Comparison of ENCODE assay signal across 8 cellular contexts in genomic region chr7:131226116-131226562, GRCh38.
DNase-seq lines count a peak whose midpoint lies in the region; ATAC-seq and TF ChIP-seq lines count a peak whose summit lies in the region.

No MANE protein-coding gene starts in this region.

- no peaks in the 10 kb centered on the region for H3K27me3 ChIP-seq in left lung

- no peaks in the 10 kb centered on the region for H3K36me3 ChIP-seq in left lung

- no peaks in the 10 kb centered on the region for H3K36me3 Mint-ChIP-seq in activated naive CD8-positive, alpha-beta T cell treated with anti-CD3 and anti-CD28 coated beads, Interleukin-2, amount 10 ng/mL, durations not matched to agents 7 days and 5 days
- no peaks in the 10 kb centered on the region for H3K36me3 Mint-ChIP-seq in activated naive CD8-positive, alpha-beta T cell treated with anti-CD3 and anti-CD28 coated beads for 36 hours
- H3K36me3 Mint-ChIP-seq in T-helper 17 cell (ENCODE audit: low read depth) (no peaks in the 10 kb centered on the region), type B pancreatic cell (no peaks in the 10 kb centered on the region)
- H3K36me3 Mint-ChIP-seq in activated CD8-positive, alpha-beta T cell treated with anti-CD3 and anti-CD28 coated beads for 36 hours (ENCODE audit: low read depth), result no peaks in the 10 kb centered on the region

- CTCF ChIA-PET in activated CD8-positive, alpha-beta T cell treated with anti-CD3 and anti-CD28 coated beads for 36 hours (lab: Charles Lee), result no interaction called here

- peak overlapping the region; percentile 58 for H3K27ac Mint-ChIP-seq in activated naive CD8-positive, alpha-beta T cell treated with anti-CD3 and anti-CD28 coated beads, Interleukin-2, amount 10 ng/mL, durations not matched to agents 7 days and 5 days
- no peak overlapping the region for H3K27ac Mint-ChIP-seq in activated naive CD8-positive, alpha-beta T cell treated with anti-CD3 and anti-CD28 coated beads for 36 hours
- peak overlapping the region; percentile 39 for H3K27ac Mint-ChIP-seq in T-helper 17 cell
- H3K27ac Mint-ChIP-seq in type B pancreatic cell, result peak overlapping the region; percentile 73
- no peak overlapping the region for H3K27ac Mint-ChIP-seq in activated CD8-positive, alpha-beta T cell treated with anti-CD3 and anti-CD28 coated beads for 36 hours

- peaks cover 18% of the 10 kb centered on the region for H3K4me1 Mint-ChIP-seq in activated naive CD8-positive, alpha-beta T cell treated with anti-CD3 and anti-CD28 coated beads, Interleukin-2, amount 10 ng/mL, durations not matched to agents 7 days and 5 days
- peaks cover 12% of the 10 kb centered on the region for H3K4me1 Mint-ChIP-seq in activated naive CD8-positive, alpha-beta T cell treated with anti-CD3 and anti-CD28 coated beads for 36 hours
- H3K4me1 Mint-ChIP-seq in T-helper 17 cell (peaks cover 16% of the 10 kb centered on the region), type B pancreatic cell (ENCODE audit: unreplicated experiment) (peaks cover 8% of the 10 kb centered on the region)
- peaks cover 10% of the 10 kb centered on the region for H3K4me1 Mint-ChIP-seq in activated CD8-positive, alpha-beta T cell treated with anti-CD3 and anti-CD28 coated beads for 36 hours (ENCODE audit: low read depth)

- intact Hi-C loops in left lung (cut with DNase I), result no loop called here
- intact Hi-C loops in activated CD8-positive, alpha-beta T cell treated with anti-CD3 and anti-CD28 coated beads for 36 hours (cut with micrococcal nuclease), result no loop called here

- H3K9me3 ChIP-seq in T-helper 17 cell (ENCODE audit: control insufficient read depth, low read length, poor library complexity, severe bottlenecking) (no peaks in the 10 kb centered on the region), left lung (no peaks in the 10 kb centered on the region)

- H3K4me3 Mint-ChIP-seq in activated naive CD8-positive, alpha-beta T cell treated with anti-CD3 and anti-CD28 coated beads, Interleukin-2, amount 10 ng/mL, durations not matched to agents 7 days and 5 days, result no peak overlapping the region
- H3K4me3 Mint-ChIP-seq in activated naive CD8-positive, alpha-beta T cell treated with anti-CD3 and anti-CD28 coated beads for 36 hours, result no peak overlapping the region
- H3K4me3 Mint-ChIP-seq in T-helper 17 cell (no peak overlapping the region), type B pancreatic cell (peak overlapping the region; percentile 34)
- H3K4me3 Mint-ChIP-seq in activated CD8-positive, alpha-beta T cell treated with anti-CD3 and anti-CD28 coated beads for 36 hours, result no peak overlapping the region

- no peak for DNase-seq in activated naive CD8-positive, alpha-beta T cell treated with anti-CD3 and anti-CD28 coated beads, Interleukin-2, amount 10 ng/mL, durations not matched to agents 7 days and 5 days
- DNase-seq in activated naive CD8-positive, alpha-beta T cell treated with anti-CD3 and anti-CD28 coated beads for 36 hours, result no peak
- DNase-seq in T-helper 17 cell, result no peak
- no peak for DNase-seq in left lung
- no peak for DNase-seq in type B pancreatic cell (ENCODE audit: extremely low spot score, unreplicated experiment)
- no peak for DNase-seq in stimulated activated naive CD8-positive, alpha-beta T cell treated with anti-CD3 and anti-CD28 coated beads, Interleukin-15, Interleukin-2, amounts not matched to agents 100 U/mL and 50 U/mL, for 24 hours
- no peak for DNase-seq in activated CD8-positive, alpha-beta T cell treated with anti-CD3 and anti-CD28 coated beads for 36 hours
- no peak for DNase-seq in stimulated activated CD4-positive, alpha-beta T cell treated with anti-CD3 and anti-CD28 coated beads, Interleukin-1b, Interleukin-23, amount 100 ng/mL, for 48 hours

- no peak for TF ChIP-seq CTCF in left lung (IDR thresholded peaks at IDR 0.05)
- no peak for TF ChIP-seq CTCF in type B pancreatic cell (conservative IDR thresholded peaks at IDR 0.05)
- TF ChIP-seq CTCF in activated CD8-positive, alpha-beta T cell treated with anti-CD3 and anti-CD28 coated beads for 36 hours (IDR thresholded peaks at IDR 0.05), result no peak

- H3K27ac ChIP-seq in left lung, result peak overlapping the region; percentile 69 to 79

- no peaks in the 10 kb centered on the region for H3K9me3 Mint-ChIP-seq in activated naive CD8-positive, alpha-beta T cell treated with anti-CD3 and anti-CD28 coated beads, Interleukin-2, amount 10 ng/mL, durations not matched to agents 7 days and 5 days
- no peaks in the 10 kb centered on the region for H3K9me3 Mint-ChIP-seq in activated naive CD8-positive, alpha-beta T cell treated with anti-CD3 and anti-CD28 coated beads for 36 hours
- H3K9me3 Mint-ChIP-seq in type B pancreatic cell, result peaks cover 6% of the 10 kb centered on the region
- no peaks in the 10 kb centered on the region for H3K9me3 Mint-ChIP-seq in activated CD8-positive, alpha-beta T cell treated with anti-CD3 and anti-CD28 coated beads for 36 hours

- H3K4me3 ChIP-seq in left lung, result no peak overlapping the region

- peaks cover 13 to 23% of the 10 kb centered on the region in 2 donors for H3K4me1 ChIP-seq in left lung

- no peak for ATAC-seq in activated naive CD8-positive, alpha-beta T cell treated with anti-CD3 and anti-CD28 coated beads, Interleukin-2, amount 10 ng/mL, durations not matched to agents 7 days and 5 days (ENCODE audit: low read depth)
- ATAC-seq in T-helper 17 cell, result no peak
- peak; percentile 70 for ATAC-seq in left lung
- ATAC-seq in stimulated activated naive CD8-positive, alpha-beta T cell treated with anti-CD3 and anti-CD28 coated beads, Interleukin-15, Interleukin-2, amounts not matched to agents 100 U/mL and 50 U/mL, for 24 hours, result no peak
- no peak for ATAC-seq in activated CD8-positive, alpha-beta T cell treated with anti-CD3 and anti-CD28 coated beads for 36 hours

- peaks cover 3% of the 10 kb centered on the region for H3K27me3 Mint-ChIP-seq in activated naive CD8-positive, alpha-beta T cell treated with anti-CD3 and anti-CD28 coated beads, Interleukin-2, amount 10 ng/mL, durations not matched to agents 7 days and 5 days
- H3K27me3 Mint-ChIP-seq in activated naive CD8-positive, alpha-beta T cell treated with anti-CD3 and anti-CD28 coated beads for 36 hours, result no peaks in the 10 kb centered on the region
- H3K27me3 Mint-ChIP-seq in T-helper 17 cell (no peaks in the 10 kb centered on the region), type B pancreatic cell (no peaks in the 10 kb centered on the region)
- no peaks in the 10 kb centered on the region for H3K27me3 Mint-ChIP-seq in activated CD8-positive, alpha-beta T cell treated with anti-CD3 and anti-CD28 coated beads for 36 hours

- POLR2A ChIA-PET in activated naive CD8-positive, alpha-beta T cell treated with anti-CD3 and anti-CD28 coated beads, Interleukin-2, amount 10 ng/mL, durations not matched to agents 7 days and 5 days (lab: Charles Lee), result no interaction called here
- POLR2A ChIA-PET in activated CD8-positive, alpha-beta T cell treated with anti-CD3 and anti-CD28 coated beads for 36 hours (lab: Charles Lee), result no interaction called here

Comparison
In these comparisons a context has a peak if more than half of its experiments do, and no peak if none do; other contexts are left out.
1. H3K27ac Mint-ChIP-seq: peak in activated naive CD8-positive, alpha-beta T cell treated with anti-CD3 and anti-CD28 coated beads, Interleukin-2, amount 10 ng/mL, durations not matched to agents 7 days and 5 days (single experiment), T-helper 17 cell (single experiment) and type B pancreatic cell (single experiment); none in activated naive CD8-positive, alpha-beta T cell treated with anti-CD3 and anti-CD28 coated beads for 36 hours (single experiment) and activated CD8-positive, alpha-beta T cell treated with anti-CD3 and anti-CD28 coated beads for 36 hours (single experiment).